Comparison of ENCODE assay signal across 31 cellular contexts in the genomic region with DNA sequence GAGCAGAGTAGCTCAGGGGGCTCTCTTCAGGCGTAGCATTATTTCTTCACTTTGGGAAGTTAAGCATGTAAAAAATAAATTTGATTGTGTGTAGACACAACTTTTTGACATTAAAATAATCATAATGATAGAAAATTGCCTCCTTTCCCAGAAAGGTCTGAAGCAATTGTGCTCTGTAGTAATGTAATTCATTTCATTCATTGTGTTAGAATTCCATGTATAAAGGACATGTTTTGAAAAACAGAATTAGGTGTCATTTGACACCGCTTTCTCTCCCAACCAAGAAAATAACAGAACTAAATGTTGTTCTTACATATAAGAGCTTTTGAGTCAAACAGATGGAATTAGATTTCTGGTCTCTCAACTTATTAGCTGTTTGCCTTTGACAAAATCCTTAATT.
"Had no signal": no experiment of that assay in that cellular context is flagged by ENCODE, and none has a peak within 500 bp of the region (broad histone marks: within the 10 kb centered on the region; RNA-seq: fewer than 3 reads in every experiment).

No MANE protein-coding gene starts in this region.

- H3K27me3 ChIP-seq: adrenal gland, ascending aorta, body of pancreas, brain microvascular endothelial cell, breast epithelium, cardiac muscle cell had no signal

- H3K4me3 ChIP-seq: adrenal gland, ascending aorta, body of pancreas, breast epithelium, cardiac muscle cell had no signal

- H3K9me3 ChIP-seq: adrenal gland, ascending aorta, body of pancreas, breast epithelium had no signal

- H3K27ac ChIP-seq: adrenal gland, ascending aorta, body of pancreas, brain microvascular endothelial cell, breast epithelium, cardiac muscle cell had no signal

- ATAC-seq: activated naive CD4-positive, alpha-beta T cell treated with anti-CD3 and anti-CD28 coated beads, Interleukin-2, amount 50 U/mL, for 72 hours; activated naive CD8-positive, alpha-beta T cell treated with anti-CD3 and anti-CD28 coated beads, Interleukin-2, amount 50 U/mL, for 24 hours; activated T-cell treated with anti-CD3 and anti-CD28 coated beads, Interleukin-2, amount 50 U/mL, for 4 hours; activated T-cell treated with anti-CD3 and anti-CD28 coated beads, Interleukin-2, amount 50 U/mL, for 72 hours; activated T-helper 17 cell treated with anti-CD3 and anti-CD28 coated beads, Interleukin-2, amount 50 U/mL, for 72 hours; body of pancreas had no signal

- H3K36me3 ChIP-seq: adrenal gland, ascending aorta, brain microvascular endothelial cell, breast epithelium, cardiac muscle cell had no signal

- DNase-seq: activated effector memory CD4-positive, alpha-beta T cell treated with anti-CD3 and anti-CD28 coated beads, Interleukin-2, amount 50 U/mL, for 16 hours; activated effector memory CD4-positive, alpha-beta T cell treated with Interleukin-2 at 50 U/mL for 16 hours; activated gamma-delta T cell; activated gamma-delta T cell treated with Interleukin-2 at 50 U/mL for 16 hours; activated naive CD4-positive, alpha-beta T cell; activated naive CD4-positive, alpha-beta T cell treated with anti-CD3 and anti-CD28 coated beads for 36 hours; activated naive CD4-positive, alpha-beta T cell treated with anti-CD3 and anti-CD28 coated beads, Interleukin-2, amount 10 ng/mL, durations not matched to agents 7 days and 5 days; activated naive CD4-positive, alpha-beta T cell treated with anti-CD3 and anti-CD28 coated beads, Interleukin-2, amount 50 U/mL, for 16 hours; activated naive CD4-positive, alpha-beta T cell treated with Interleukin-2 at 50 U/mL for 16 hours; activated naive CD8-positive, alpha-beta T cell treated with anti-CD3 and anti-CD28 coated beads for 36 hours; activated naive CD8-positive, alpha-beta T cell treated with anti-CD3 and anti-CD28 coated beads, Interleukin-2, amount 10 ng/mL, durations not matched to agents 7 days and 5 days; activated naive CD8-positive, alpha-beta T cell treated with anti-CD3 and anti-CD28 coated beads, Interleukin-2, amount 50 U/mL, for 24 hours; activated T-cell treated with anti-CD3 and anti-CD28 coated beads, Interleukin-2, amount 50 U/mL, for 24 hours; activated T-cell treated with anti-CD3 and anti-CD28 coated beads, Interleukin-2, amount 50 U/mL, for 4 hours; activated T-cell treated with anti-CD3 and anti-CD28 coated beads, Interleukin-2, amount 50 U/mL, for 48 hours; activated T-cell treated with anti-CD3 and anti-CD28 coated beads, Interleukin-2, amount 50 U/mL, for 72 hours; adrenal gland; amniotic stem cell; amygdala; anterior cingulate cortex; aorta; body of pancreas; brain microvascular endothelial cell; caudate nucleus; central memory CD4-positive, alpha-beta T cell; cerebellar nuclear complex had no signal
